9 cellular contexts compared by ENCODE assay signal in the genomic region with DNA sequence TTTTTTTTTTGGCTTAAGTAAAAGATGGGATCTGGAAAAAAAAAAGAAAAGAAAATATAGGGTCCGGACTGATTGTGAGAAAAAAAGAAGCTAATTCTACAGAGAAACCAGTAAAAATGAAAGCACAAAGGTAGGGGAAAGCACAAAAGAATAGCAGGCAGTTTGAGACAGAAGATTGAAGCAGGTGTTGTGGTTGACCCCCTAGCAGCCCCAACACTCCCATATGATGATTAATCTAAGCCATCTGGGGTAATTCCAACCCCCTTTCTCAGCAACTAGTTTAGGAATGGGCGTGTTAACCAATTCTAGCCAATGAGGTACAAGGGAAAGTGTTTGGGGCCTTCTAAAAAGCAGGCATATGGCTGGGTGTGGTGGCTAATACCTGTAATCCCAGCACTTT.
DNase-seq lines count a peak whose midpoint lies in the region; ATAC-seq and TF ChIP-seq lines count a peak whose summit lies in the region.
"Had no signal": no experiment of that assay in that cellular context is flagged by ENCODE, and none has a peak within 500 bp of the region (broad histone marks: within the 10 kb centered on the region; RNA-seq: fewer than 3 reads in every experiment).

No MANE protein-coding gene starts in this region.

- no peak for TF ChIP-seq EP300 in gastroesophageal sphincter (IDR thresholded peaks at IDR 0.05)

- peaks cover 16% of the 10 kb centered on the region for H3K36me3 Mint-ChIP-seq in CD4-positive, CD25-positive, alpha-beta regulatory T cell

- H3K27ac Mint-ChIP-seq in CD4-positive, CD25-positive, alpha-beta regulatory T cell = peak overlapping the region in 2 of 3 donors; percentile 6 to 82

- peaks cover 16 to 28% (median 19%) of the 10 kb centered on the region in 4 donors for H3K4me1 Mint-ChIP-seq in CD4-positive, CD25-positive, alpha-beta regulatory T cell

- H3K4me3 Mint-ChIP-seq in CD4-positive, CD25-positive, alpha-beta regulatory T cell = no peak overlapping the region

- peaks cover 0 to 8% (median 2%) of the 10 kb centered on the region in 7 donors for H3K9me3 Mint-ChIP-seq in CD4-positive, CD25-positive, alpha-beta regulatory T cell

- no peaks in the 10 kb centered on the region for H3K9me3 ChIP-seq in CD4-positive, CD25-positive, alpha-beta regulatory T cell (ENCODE audit: control insufficient read depth in 2 of 2, low read length in 2 of 2)
- peaks cover 0 to 4% (median 0%) of the 10 kb centered on the region in 3 donors for H3K9me3 ChIP-seq in gastroesophageal sphincter

- no peaks in the 10 kb centered on the region for H3K27me3 ChIP-seq in CD4-positive, CD25-positive, alpha-beta regulatory T cell (ENCODE audit: control insufficient read depth, insufficient read depth, low read length)
- no peaks in the 10 kb centered on the region for H3K27me3 ChIP-seq in gastroesophageal sphincter

- no peak for TF ChIP-seq CTCF in gastroesophageal sphincter (IDR thresholded peaks at IDR 0.05)

- H3K4me1 ChIP-seq in CD4-positive, CD25-positive, alpha-beta regulatory T cell (ENCODE audit: control insufficient read depth, insufficient read depth, low read length, poor library complexity, severe bottlenecking) = peaks cover 6% of the 10 kb centered on the region
- H3K4me1 ChIP-seq in gastroesophageal sphincter = no peaks in the 10 kb centered on the region

- TF ChIP-seq POLR2A in gastroesophageal sphincter (IDR thresholded peaks at IDR 0.05) = no peak

- no peak overlapping the region for H3K27ac ChIP-seq in CD4-positive, CD25-positive, alpha-beta regulatory T cell (ENCODE audit: insufficient read depth, low read length, poor library complexity, severe bottlenecking)
- H3K27ac ChIP-seq in gastroesophageal sphincter = no peak overlapping the region

- WGBS in gastroesophageal sphincter (ENCODE audit: low coverage in 1 of 2), 2 donors = 90 to 100% methylated on average over 1 to 2 of the region's 2 CpGs

- ATAC-seq in CD4-positive, CD25-positive, alpha-beta regulatory T cell (ENCODE audit: low read depth in 2 of 2) = no peak
- ATAC-seq in GM19023 (IDR thresholded peaks at IDR 0.05; ENCODE audit: unreplicated experiment) (peak; percentile 86), HG02852 (IDR thresholded peaks at IDR 0.05; ENCODE audit: unreplicated experiment) (peak; percentile 84), esophagus mucosa (no peak), gastroesophageal sphincter (no peak)

- DNase-seq in CD4-positive, CD25-positive, alpha-beta regulatory T cell = peak in 1 of 3 donors; percentile 45
- peak; percentile 69 for DNase-seq in NCI-H82 treated with DMSO at 0.1 percent for 48 hours (lab: John Stamatoyannopoulos, UW; ENCODE audit: unreplicated experiment)
- DNase-seq in NCI-H1694 treated with DMSO at 0.1 percent for 48 hours (lab: John Stamatoyannopoulos, UW) = no peak
- no peak for DNase-seq in retina
- DNase-seq: IMR-90 had no signal

- H3K36me3 ChIP-seq in CD4-positive, CD25-positive, alpha-beta regulatory T cell (ENCODE audit: control insufficient read depth, insufficient read depth, low read length) = peaks cover 5% of the 10 kb centered on the region
- H3K36me3 ChIP-seq in gastroesophageal sphincter = peaks cover 0 to 13% of the 10 kb centered on the region in 2 donors

- no peak overlapping the region for H3K4me3 ChIP-seq in CD4-positive, CD25-positive, alpha-beta regulatory T cell (ENCODE audit: low read depth, low read length)
- H3K4me3 ChIP-seq in gastroesophageal sphincter = no peak overlapping the region

- H3K27me3 Mint-ChIP-seq in CD4-positive, CD25-positive, alpha-beta regulatory T cell = no peaks in the 10 kb centered on the region

Comparison
In these comparisons a context has a peak if more than half of its experiments do, and no peak if none do; other contexts are left out.
1. ATAC-seq: peak in GM19023 (single experiment) and HG02852 (single experiment); none in CD4-positive, CD25-positive, alpha-beta regulatory T cell (0 of 2), esophagus mucosa (single experiment) and gastroesophageal sphincter (single experiment).